20 cellular contexts compared by ENCODE assay signal in the genomic region with DNA sequence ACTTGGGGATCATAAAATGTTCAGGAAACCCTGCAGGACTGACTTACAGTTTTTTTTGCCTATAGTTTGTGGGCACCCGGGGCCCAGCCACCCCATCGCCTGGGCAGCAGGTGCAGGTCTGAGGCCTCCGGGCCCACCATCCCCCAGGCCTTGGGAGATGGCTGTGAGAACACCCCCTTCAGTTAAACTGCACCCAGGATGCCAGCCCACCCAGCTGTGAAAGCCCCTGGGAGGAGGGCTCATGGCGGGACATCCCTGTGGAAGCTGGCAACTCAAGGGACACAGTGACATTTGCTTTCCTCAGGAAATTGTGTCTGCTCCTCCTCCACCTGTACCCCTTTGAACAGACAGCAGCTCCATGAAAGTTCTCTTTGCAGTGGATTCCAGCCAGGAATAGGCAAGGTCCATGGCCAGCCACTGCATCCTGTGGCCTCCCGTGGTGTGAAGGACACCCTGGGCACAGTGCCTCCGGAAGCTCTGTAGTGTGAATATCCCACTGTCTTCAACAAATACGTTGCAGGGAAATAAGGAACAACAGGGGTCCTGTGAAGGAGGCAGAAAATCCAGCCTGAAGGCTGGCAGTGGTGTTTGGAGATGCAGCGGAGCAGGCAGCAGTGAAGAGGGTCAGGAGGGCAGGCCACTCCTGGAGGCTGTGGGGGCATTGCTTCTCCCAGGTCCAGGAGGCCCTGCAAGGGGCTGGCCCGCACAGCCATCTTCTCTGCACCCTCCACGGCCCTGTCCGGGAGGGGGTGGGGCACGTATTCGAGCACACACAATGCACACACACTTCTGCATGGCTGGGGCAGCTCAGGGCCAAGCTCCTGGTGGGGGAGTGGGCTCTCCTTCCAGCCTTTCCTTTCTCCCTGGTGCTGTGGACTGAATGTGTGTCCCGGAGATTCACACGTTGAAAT. TPM values are rescaled to one million over a fixed set of nuclear protein-coding genes. Genes with fewer than 3 reads are reported as not detected.
A peak's percentile ranks its signal among the peaks of the same experiment; 100 is the strongest.
DNase-seq lines count a peak whose midpoint lies in the region; ATAC-seq and TF ChIP-seq lines count a peak whose summit lies in the region.
"Had no signal": no experiment of that assay in that cellular context is flagged by ENCODE, and none has a peak within 500 bp of the region (broad histone marks: within the 10 kb centered on the region; RNA-seq: fewer than 3 reads in every experiment).

No MANE protein-coding gene starts in this region.

- peak overlapping the region; percentile 6 for H3K27ac Mint-ChIP-seq in progenitor cell of endocrine pancreas
- H3K27ac Mint-ChIP-seq: activated CD4-positive, alpha-beta T cell treated with anti-CD3 and anti-CD28 coated beads for 36 hours; activated naive CD4-positive, alpha-beta T cell treated with anti-CD3 and anti-CD28 coated beads, Interleukin-2, amount 50 U/mL, for 72 hours; memory B cell; natural killer cell treated with Interleukin-12 subunit alpha and Interleukin-12 subunit beta and Interleukin-15 and Interleukin-18, amount 100 ng/mL, for 72 hours had no signal

- no peaks in the 10 kb centered on the region for H3K9me3 Mint-ChIP-seq in progenitor cell of endocrine pancreas (ENCODE audit: low read depth)
- H3K9me3 Mint-ChIP-seq: memory B cell; natural killer cell treated with Interleukin-12 subunit alpha and Interleukin-12 subunit beta and Interleukin-15 and Interleukin-18, amount 100 ng/mL, for 72 hours had no signal

- ATAC-seq in GM19467 (IDR thresholded peaks at IDR 0.05; ENCODE audit: unreplicated experiment) (no peak), HG03196 (IDR thresholded peaks at IDR 0.05; ENCODE audit: unreplicated experiment) (no peak)
- ATAC-seq: activated CD4-positive, alpha-beta T cell treated with anti-CD3 and anti-CD28 coated beads for 36 hours; esophagus mucosa; HCT116 had no signal

- peak; percentile 52 for DNase-seq in activated CD8-positive, alpha-beta memory T cell treated with anti-CD3 and anti-CD28 coated beads for 24 hours
- no peak for DNase-seq in activated CD8-positive, alpha-beta memory T cell treated with anti-CD3 and anti-CD28 coated beads, Interleukin-2, amount 50 U/mL, for 4 hours
- DNase-seq in NCI-H774 (lab: John Stamatoyannopoulos, UW) (peak; percentile 5), left kidney (ENCODE audit: low read depth, low spot score) (peak; percentile 59), progenitor cell of endocrine pancreas (ENCODE audit: low spot score, unreplicated experiment) (no peak), HCEC 1CT (no peak)
- DNase-seq: activated CD4-positive, alpha-beta T cell treated with anti-CD3 and anti-CD28 coated beads for 36 hours; DND-41; NCI-H2029 treated with DMSO at 0.1 percent for 48 hours; NCI-H524 treated with DMSO at 0.1 percent for 48 hours; sigmoid colon; stimulated activated CD4-positive, alpha-beta T cell treated with anti-CD3 and anti-CD28 coated beads, Interleukin-2, amount 100 ng/mL, for 24 hours; uterus had no signal

- no peak overlapping the region for H3K4me3 Mint-ChIP-seq in progenitor cell of endocrine pancreas (ENCODE audit: low read depth)
- H3K4me3 Mint-ChIP-seq: activated CD4-positive, alpha-beta T cell treated with anti-CD3 and anti-CD28 coated beads for 36 hours; memory B cell; natural killer cell treated with Interleukin-12 subunit alpha and Interleukin-12 subunit beta and Interleukin-15 and Interleukin-18, amount 100 ng/mL, for 72 hours had no signal

- no peak for TF ChIP-seq CTCF in progenitor cell of endocrine pancreas (IDR thresholded peaks at IDR 0.05; ENCODE audit: unreplicated experiment)

- peaks cover 2% of the 10 kb centered on the region for H3K4me1 Mint-ChIP-seq in progenitor cell of endocrine pancreas (ENCODE audit: low read depth)
- H3K4me1 Mint-ChIP-seq: activated CD4-positive, alpha-beta T cell treated with anti-CD3 and anti-CD28 coated beads for 36 hours; memory B cell had no signal

- peaks cover 21% of the 10 kb centered on the region for H3K27me3 Mint-ChIP-seq in progenitor cell of endocrine pancreas

- no peaks in the 10 kb centered on the region for H3K36me3 Mint-ChIP-seq in progenitor cell of endocrine pancreas (ENCODE audit: insufficient read depth)
- H3K36me3 Mint-ChIP-seq: activated naive CD4-positive, alpha-beta T cell treated with anti-CD3 and anti-CD28 coated beads, Interleukin-2, amount 50 U/mL, for 72 hours; natural killer cell treated with Interleukin-12 subunit alpha and Interleukin-12 subunit beta and Interleukin-15 and Interleukin-18, amount 100 ng/mL, for 72 hours had no signal

RNA-seq across cellular contexts. Expression of a gene that starts 2.1 kb away (rescaled TPM):
- total RNA-seq in progenitor cell of endocrine pancreas, result 57.3 and 57.5 TPM in 2 replicates

RNA-seq across cellular contexts. Expression of a gene that starts 40.2 kb away (rescaled TPM):
- 9.7 and 11.2 TPM in 2 replicates for total RNA-seq in progenitor cell of endocrine pancreas

RNA-seq across cellular contexts. Expression of a gene that starts 56.1 kb away (rescaled TPM):
- total RNA-seq in progenitor cell of endocrine pancreas, result 1.7 and 2.1 TPM in 2 replicates

Comparison
In these comparisons a context has a peak if more than half of its experiments do, and no peak if none do; other contexts are left out.
1. DNase-seq: peak in activated CD8-positive, alpha-beta memory T cell treated with anti-CD3 and anti-CD28 coated beads for 24 hours (single experiment), NCI-H774 (single experiment) and left kidney (single experiment); none in activated CD8-positive, alpha-beta memory T cell treated with anti-CD3 and anti-CD28 coated beads, Interleukin-2, amount 50 U/mL, for 4 hours (single experiment), progenitor cell of endocrine pancreas (single experiment) and HCEC 1CT (single experiment).